Comparison of ENCODE assay signal across 20 cellular contexts in genomic region chr14:91884664-91885063, GRCh38. TPM values are rescaled to one million over a fixed set of nuclear protein-coding genes. Genes with fewer than 3 reads are reported as not detected.
DNase-seq lines count a peak whose midpoint lies in the region; ATAC-seq and TF ChIP-seq lines count a peak whose summit lies in the region.
"Had no signal": no experiment of that assay in that cellular context is flagged by ENCODE, and none has a peak within 500 bp of the region (broad histone marks: within the 10 kb centered on the region; RNA-seq: fewer than 3 reads in every experiment).

No MANE protein-coding gene starts in this region.

- H3K27ac ChIP-seq in upper lobe of right lung = peak overlapping the region; percentile 61
- H3K27ac ChIP-seq: BLaER1 treated with 17β-estradiol and CSF1 and Interleukin-3, amounts not matched to agents 10 nM and 100 nM; SJCRH30 had no signal

- no peaks in the 10 kb centered on the region for H3K36me3 Mint-ChIP-seq in activated naive CD8-positive, alpha-beta T cell
- peaks cover 2% of the 10 kb centered on the region for H3K36me3 Mint-ChIP-seq in activated naive CD8-positive, alpha-beta T cell treated with anti-CD3 and anti-CD28 coated beads for 36 hours

- no peak for DNase-seq in activated naive CD8-positive, alpha-beta T cell treated with anti-CD3 and anti-CD28 coated beads for 36 hours
- DNase-seq in left ventricle myocardium superior (peak; percentile 49), omental fat pad (ENCODE audit: low spot score) (no peak), upper lobe of right lung (no peak), NCI-H748 (lab: John Stamatoyannopoulos, UW; ENCODE audit: unreplicated experiment) (no peak), NOMO-1 treated with DMSO at 0.1 percent for 48 hours (lab: John Stamatoyannopoulos, UW; ENCODE audit: unreplicated experiment) (no peak), NCI-H1092 treated with DMSO at 0.1 percent for 48 hours (lab: John Stamatoyannopoulos, UW) (no peak)
- DNase-seq: activated naive CD4-positive, alpha-beta T cell; DMS53; HCEC 1CT; hippocampal formation; NCI-H1436 treated with DMSO at 0.1 percent for 48 hours; NCI-H2227 treated with DMSO at 0.1 percent for 48 hours; SJCRH30; stimulated activated CD4-positive, alpha-beta T cell treated with anti-CD3 and anti-CD28 coated beads, Interleukin-4, amount 100 ng/mL, for 24 hours; T-helper 9 cell had no signal

- H3K27ac Mint-ChIP-seq in activated naive CD8-positive, alpha-beta T cell = peak overlapping the region; percentile 64
- no peak overlapping the region for H3K27ac Mint-ChIP-seq in activated naive CD8-positive, alpha-beta T cell treated with anti-CD3 and anti-CD28 coated beads for 36 hours

- H3K4me1 Mint-ChIP-seq in activated naive CD8-positive, alpha-beta T cell (ENCODE audit: low read depth) = peaks cover 45% of the 10 kb centered on the region
- H3K4me1 Mint-ChIP-seq in activated naive CD8-positive, alpha-beta T cell treated with anti-CD3 and anti-CD28 coated beads for 36 hours = peaks cover 37% of the 10 kb centered on the region

- peaks cover 24% of the 10 kb centered on the region for H3K4me1 ChIP-seq in upper lobe of right lung

- peak; percentile 73 for ATAC-seq in left ventricle myocardium superior
- peak; percentile 26 for ATAC-seq in omental fat pad (ENCODE audit: low FRiP score)
- no peak for ATAC-seq in upper lobe of right lung
- ATAC-seq: left lobe of liver had no signal

- TF ChIP-seq CTCF in omental fat pad (IDR thresholded peaks at IDR 0.05) (no peak), upper lobe of right lung (IDR thresholded peaks at IDR 0.05) (no peak)

- no peaks in the 10 kb centered on the region for H3K27me3 Mint-ChIP-seq in activated naive CD8-positive, alpha-beta T cell
- H3K27me3 Mint-ChIP-seq in activated naive CD8-positive, alpha-beta T cell treated with anti-CD3 and anti-CD28 coated beads for 36 hours = no peaks in the 10 kb centered on the region

- intact Hi-C loops in left ventricle myocardium superior (cut with micrococcal nuclease) = no loop called here
- intact Hi-C loops in upper lobe of right lung (cut with DNase I) = no loop called here

- H3K4me3 ChIP-seq in upper lobe of right lung = no peak overlapping the region
- H3K4me3 ChIP-seq: BLaER1 treated with 17β-estradiol and CSF1 and Interleukin-3, amounts not matched to agents 10 nM and 100 nM; SJCRH30 had no signal

- no peaks in the 10 kb centered on the region for H3K36me3 ChIP-seq in upper lobe of right lung
- H3K36me3 ChIP-seq: BLaER1 treated with 17β-estradiol and CSF1 and Interleukin-3, amounts not matched to agents 10 nM and 100 nM had no signal

- no peaks in the 10 kb centered on the region for H3K27me3 ChIP-seq in upper lobe of right lung
- H3K27me3 ChIP-seq: BLaER1 treated with 17β-estradiol and CSF1 and Interleukin-3, amounts not matched to agents 10 nM and 100 nM; SJCRH30 had no signal

- no peaks in the 10 kb centered on the region for H3K9me3 ChIP-seq in upper lobe of right lung
- H3K9me3 ChIP-seq: BLaER1 treated with 17β-estradiol and CSF1 and Interleukin-3, amounts not matched to agents 10 nM and 100 nM; SJCRH30 had no signal

- H3K9me3 Mint-ChIP-seq in activated naive CD8-positive, alpha-beta T cell (ENCODE audit: low read depth) = no peaks in the 10 kb centered on the region
- H3K9me3 Mint-ChIP-seq in activated naive CD8-positive, alpha-beta T cell treated with anti-CD3 and anti-CD28 coated beads for 36 hours = peaks cover 2% of the 10 kb centered on the region

- no peak overlapping the region for H3K4me3 Mint-ChIP-seq in activated naive CD8-positive, alpha-beta T cell
- H3K4me3 Mint-ChIP-seq in activated naive CD8-positive, alpha-beta T cell treated with anti-CD3 and anti-CD28 coated beads for 36 hours = no peak overlapping the region

RNA-seq across cellular contexts. Expression of gene TC2N, which starts 17.3 kb away (rescaled TPM):
- 10 to 100 TPM; 16.7 to 17.4 TPM for total RNA-seq in activated naive CD8-positive, alpha-beta T cell treated with anti-CD3 and anti-CD28 coated beads for 36 hours
- total RNA-seq in left ventricle myocardium superior (9.2 TPM), omental fat pad (100 to 1,000 TPM in 1 of 4 donors, 10 to 100 TPM in 3; 26.8 to 106 (median 49.3) TPM), upper lobe of right lung (56.7 TPM)
- total RNA-seq: HT1080 had no signal
